In the genomic region with DNA sequence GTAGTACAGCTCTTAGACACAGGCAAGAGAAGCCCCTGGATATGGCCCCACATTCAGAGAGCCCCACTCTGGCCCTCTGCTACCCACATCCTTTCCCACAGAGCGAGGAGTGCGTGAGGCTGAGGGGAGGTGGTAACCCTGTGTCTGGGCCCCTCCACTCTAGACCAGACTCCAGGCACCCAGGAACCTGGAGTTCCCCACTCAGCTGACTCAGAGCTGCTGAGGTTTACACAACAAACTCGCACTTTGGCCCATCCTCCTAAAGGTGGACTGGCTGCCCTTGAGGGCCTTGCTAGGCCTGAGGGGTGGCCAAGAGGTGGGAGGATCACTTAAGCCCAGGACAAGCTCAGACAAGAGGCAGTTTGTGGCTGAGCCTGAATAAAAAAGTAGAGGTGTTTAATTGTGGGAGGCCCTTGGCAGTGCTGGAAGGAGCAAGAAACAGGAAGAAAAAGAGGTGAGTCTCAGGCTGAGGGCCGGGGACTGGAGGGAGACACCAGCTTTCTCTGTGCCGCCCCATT, we compare ENCODE assay signal across 9 cellular contexts. TPM values are rescaled to one million over a fixed set of nuclear protein-coding genes. Genes with fewer than 3 reads are reported as not detected.
DNase-seq lines count a peak whose midpoint lies in the region; ATAC-seq, FAIRE-seq and TF ChIP-seq lines count a peak whose summit lies in the region.
"Had no signal": no experiment of that assay in that cellular context is flagged by ENCODE, and none has a peak within 500 bp of the region (broad histone marks: within the 10 kb centered on the region; RNA-seq: fewer than 3 reads in every experiment).

No MANE protein-coding gene starts in this region.

- H3K9ac ChIP-seq in liver (ENCODE audit: low read depth in 1 of 2, low read length in 2 of 2), result no peak overlapping the region

- no peaks in the 10 kb centered on the region for H3K27me3 Mint-ChIP-seq in activated CD4-positive, alpha-beta T cell treated with anti-CD3 and anti-CD28 coated beads, Interleukin-2, amount 10 ng/mL, durations not matched to agents 7 days and 5 days
- no peaks in the 10 kb centered on the region for H3K27me3 Mint-ChIP-seq in progenitor cell of endocrine pancreas
- H3K27me3 Mint-ChIP-seq: memory B cell had no signal

- H3K27ac ChIP-seq in liver (ENCODE audit: low read depth in 1 of 2, low read length in 2 of 2), result peak overlapping the region in 1 of 2 donors; percentile 46

- TF ChIP-seq CTCF in liver (IDR thresholded peaks at IDR 0.05; ENCODE audit: low read depth, low read length, missing input control) (no peak), progenitor cell of endocrine pancreas (IDR thresholded peaks at IDR 0.05; ENCODE audit: unreplicated experiment) (no peak), D721Med (IDR thresholded peaks at IDR 0.05; ENCODE audit: insufficient read depth, missing control alignments) (no peak)

- no peaks in the 10 kb centered on the region for H3K27me3 ChIP-seq in liver (ENCODE audit: control insufficient read depth in 4 of 4, insufficient read depth in 4 of 4, low read length in 3 of 4)

- no peak for FAIRE-seq in D721Med (lab: Jason Lieb, UNC)

- H3K4me3 ChIP-seq in liver (ENCODE audit: low read depth in 1 of 3, low read length in 3 of 3), result no peak overlapping the region

- TF ChIP-seq RAD21 in liver (IDR thresholded peaks at IDR 0.05), result peak in 1 of 2 donors; percentile 29

- CTCF ChIA-PET in activated CD4-positive, alpha-beta T cell treated with anti-CD3 and anti-CD28 coated beads, Interleukin-2, amount 10 ng/mL, durations not matched to agents 7 days and 5 days (lab: Charles Lee), result interaction anchor here (0.6 to 2.0 kb wide), 4 partner anchors 18 to 114 kb away, joined by 5 to 7 read pairs (median 6); no protein-coding TSS in a partner anchor

- no peaks in the 10 kb centered on the region for H3K9me3 ChIP-seq in liver (ENCODE audit: control insufficient read depth in 4 of 4, low read length in 3 of 4)

- no peaks in the 10 kb centered on the region for H3K9me3 Mint-ChIP-seq in activated CD4-positive, alpha-beta T cell treated with anti-CD3 and anti-CD28 coated beads, Interleukin-2, amount 10 ng/mL, durations not matched to agents 7 days and 5 days
- peaks cover 6% of the 10 kb centered on the region for H3K9me3 Mint-ChIP-seq in progenitor cell of endocrine pancreas (ENCODE audit: low read depth)
- H3K9me3 Mint-ChIP-seq: memory B cell had no signal

- H3K4me1 ChIP-seq in liver (ENCODE audit: control insufficient read depth in 4 of 4, insufficient read depth in 4 of 4, low read length in 3 of 4), result peaks cover 0 to 27% (median 15%) of the 10 kb centered on the region in 4 donors

- peaks cover 29% of the 10 kb centered on the region for H3K36me3 Mint-ChIP-seq in activated CD4-positive, alpha-beta T cell treated with anti-CD3 and anti-CD28 coated beads, Interleukin-2, amount 10 ng/mL, durations not matched to agents 7 days and 5 days (ENCODE audit: low read depth)
- peaks cover 2% of the 10 kb centered on the region for H3K36me3 Mint-ChIP-seq in progenitor cell of endocrine pancreas (ENCODE audit: insufficient read depth)

- ATAC-seq in HG03039 (IDR thresholded peaks at IDR 0.05; ENCODE audit: unreplicated experiment), result peak; percentile 86

- POLR2A ChIA-PET in activated CD4-positive, alpha-beta T cell treated with anti-CD3 and anti-CD28 coated beads, Interleukin-2, amount 10 ng/mL, durations not matched to agents 7 days and 5 days (lab: Charles Lee), result no interaction called here

- no peak overlapping the region for H3K4me3 Mint-ChIP-seq in activated CD4-positive, alpha-beta T cell treated with anti-CD3 and anti-CD28 coated beads, Interleukin-2, amount 10 ng/mL, durations not matched to agents 7 days and 5 days
- no peak overlapping the region for H3K4me3 Mint-ChIP-seq in progenitor cell of endocrine pancreas (ENCODE audit: low read depth)
- H3K4me3 Mint-ChIP-seq: memory B cell had no signal

- peak; percentile 57 for DNase-seq in SIG-M5 treated with dmso at 0.1 percent for 504 hours (lab: John Stamatoyannopoulos, UW; ENCODE audit: unreplicated experiment)
- DNase-seq in SIG-M5 (lab: John Stamatoyannopoulos, UW), result no peak
- peak; percentile 32 for DNase-seq in activated CD4-positive, alpha-beta T cell treated with anti-CD3 and anti-CD28 coated beads, Interleukin-2, amount 10 ng/mL, durations not matched to agents 7 days and 5 days
- DNase-seq in progenitor cell of endocrine pancreas (ENCODE audit: low spot score, unreplicated experiment), result no peak
- DNase-seq in D721Med (ENCODE audit: insufficient read length, low spot score), result no peak
- no peak for DNase-seq in SW 1271 (lab: John Stamatoyannopoulos, UW)

- H3K36me3 ChIP-seq in liver (ENCODE audit: control insufficient read depth in 4 of 4, insufficient read depth in 3 of 4, low read depth in 1 of 4, low read length in 3 of 4), result no peaks in the 10 kb centered on the region

- H3K4me1 Mint-ChIP-seq in activated CD4-positive, alpha-beta T cell treated with anti-CD3 and anti-CD28 coated beads, Interleukin-2, amount 10 ng/mL, durations not matched to agents 7 days and 5 days, result peaks cover 45% of the 10 kb centered on the region
- H3K4me1 Mint-ChIP-seq in progenitor cell of endocrine pancreas (ENCODE audit: low read depth), result peaks cover 2% of the 10 kb centered on the region

- WGBS in liver, result 72% methylated on average over 5 of the region's 5 CpGs

- H3K27ac Mint-ChIP-seq in activated CD4-positive, alpha-beta T cell treated with anti-CD3 and anti-CD28 coated beads, Interleukin-2, amount 10 ng/mL, durations not matched to agents 7 days and 5 days, result peak overlapping the region; percentile 51
- no peak overlapping the region for H3K27ac Mint-ChIP-seq in progenitor cell of endocrine pancreas
- H3K27ac Mint-ChIP-seq: memory B cell had no signal

TF ChIP-seq in liver, 16 proteins besides CTCF, POLR2A, EP300 and RAD21 (continues in another document):
- TF ChIP-seq HNF4G (IDR thresholded peaks at IDR 0.05), result peak; percentile 76
- peak; percentile 60 for TF ChIP-seq SP1 (IDR thresholded peaks at IDR 0.05)
- TF ChIP-seq NR2F2 (IDR thresholded peaks at IDR 0.05), result no peak
- TF ChIP-seq FOXA1 (IDR thresholded peaks at IDR 0.05), result peak; percentile 17
- TF ChIP-seq GABPA (IDR thresholded peaks at IDR 0.05 in 1 of 2, conservative IDR thresholded peaks at IDR 0.05 in 1 of 2), result no peak
- TF ChIP-seq, protein P1, sequence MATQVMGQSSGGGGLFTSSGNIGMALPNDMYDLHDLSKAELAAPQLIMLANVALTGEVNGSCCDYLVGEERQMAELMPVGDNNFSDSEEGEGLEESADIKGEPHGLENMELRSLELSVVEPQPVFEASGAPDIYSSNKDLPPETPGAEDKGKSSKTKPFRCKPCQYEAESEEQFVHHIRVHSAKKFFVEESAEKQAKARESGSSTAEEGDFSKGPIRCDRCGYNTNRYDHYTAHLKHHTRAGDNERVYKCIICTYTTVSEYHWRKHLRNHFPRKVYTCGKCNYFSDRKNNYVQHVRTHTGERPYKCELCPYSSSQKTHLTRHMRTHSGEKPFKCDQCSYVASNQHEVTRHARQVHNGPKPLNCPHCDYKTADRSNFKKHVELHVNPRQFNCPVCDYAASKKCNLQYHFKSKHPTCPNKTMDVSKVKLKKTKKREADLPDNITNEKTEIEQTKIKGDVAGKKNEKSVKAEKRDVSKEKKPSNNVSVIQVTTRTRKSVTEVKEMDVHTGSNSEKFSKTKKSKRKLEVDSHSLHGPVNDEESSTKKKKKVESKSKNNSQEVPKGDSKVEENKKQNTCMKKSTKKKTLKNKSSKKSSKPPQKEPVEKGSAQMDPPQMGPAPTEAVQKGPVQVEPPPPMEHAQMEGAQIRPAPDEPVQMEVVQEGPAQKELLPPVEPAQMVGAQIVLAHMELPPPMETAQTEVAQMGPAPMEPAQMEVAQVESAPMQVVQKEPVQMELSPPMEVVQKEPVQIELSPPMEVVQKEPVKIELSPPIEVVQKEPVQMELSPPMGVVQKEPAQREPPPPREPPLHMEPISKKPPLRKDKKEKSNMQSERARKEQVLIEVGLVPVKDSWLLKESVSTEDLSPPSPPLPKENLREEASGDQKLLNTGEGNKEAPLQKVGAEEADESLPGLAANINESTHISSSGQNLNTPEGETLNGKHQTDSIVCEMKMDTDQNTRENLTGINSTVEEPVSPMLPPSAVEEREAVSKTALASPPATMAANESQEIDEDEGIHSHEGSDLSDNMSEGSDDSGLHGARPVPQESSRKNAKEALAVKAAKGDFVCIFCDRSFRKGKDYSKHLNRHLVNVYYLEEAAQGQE (IDR thresholded peaks at IDR 0.05), result no peak
- TF ChIP-seq, protein P2, sequence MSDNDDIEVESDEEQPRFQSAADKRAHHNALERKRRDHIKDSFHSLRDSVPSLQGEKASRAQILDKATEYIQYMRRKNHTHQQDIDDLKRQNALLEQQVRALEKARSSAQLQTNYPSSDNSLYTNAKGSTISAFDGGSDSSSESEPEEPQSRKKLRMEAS (IDR thresholded peaks at IDR 0.05), result no peak
- TF ChIP-seq, protein P3, sequence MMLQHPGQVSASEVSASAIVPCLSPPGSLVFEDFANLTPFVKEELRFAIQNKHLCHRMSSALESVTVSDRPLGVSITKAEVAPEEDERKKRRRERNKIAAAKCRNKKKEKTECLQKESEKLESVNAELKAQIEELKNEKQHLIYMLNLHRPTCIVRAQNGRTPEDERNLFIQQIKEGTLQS (IDR thresholded peaks at IDR 0.05), result peak; percentile 48
- TF ChIP-seq JUND (IDR thresholded peaks at IDR 0.05), result peak; percentile 42 to 65
- TF ChIP-seq EGR1 (IDR thresholded peaks at IDR 0.05; ENCODE audit: low read depth in 2 of 2), result no peak
- TF ChIP-seq HNF4A (conservative IDR thresholded peaks at IDR 0.05), result peak; percentile 87 to 95
- no peak for TF ChIP-seq YY1 (IDR thresholded peaks at IDR 0.05)
- TF ChIP-seq FOXA2 (IDR thresholded peaks at IDR 0.05), result no peak
- TF ChIP-seq RXRA (IDR thresholded peaks at IDR 0.05), result peak; percentile 45 to 70
- TF ChIP-seq TAF1 (conservative IDR thresholded peaks at IDR 0.05), result no peak

RNA-seq across cellular contexts. Expression of a gene that starts 10.7 kb away (rescaled TPM):
- total RNA-seq in activated CD4-positive, alpha-beta T cell treated with anti-CD3 and anti-CD28 coated beads, Interleukin-2, amount 10 ng/mL, durations not matched to agents 7 days and 5 days, result 10 to 100 TPM; 37.4 to 38.7 TPM
- 1 to 10 TPM; 5.5 to 8.1 TPM for total RNA-seq in liver
- 1 to 10 TPM; 5.5 to 6.6 TPM for polyA plus RNA-seq in liver
- total RNA-seq in progenitor cell of endocrine pancreas, result 0.57 and 0.64 TPM in 2 replicates

RNA-seq across cellular contexts. Expression of a gene that starts 21.8 kb away (rescaled TPM):
- 10 to 100 TPM; 17.9 to 18.4 TPM for total RNA-seq in activated CD4-positive, alpha-beta T cell treated with anti-CD3 and anti-CD28 coated beads, Interleukin-2, amount 10 ng/mL, durations not matched to agents 7 days and 5 days
- total RNA-seq in liver, result 10 to 100 TPM in 1 of 2 donors, 1 to 10 TPM in 1; 6.3 to 11.1 TPM
- 1 to 10 TPM; 1.6 to 2.2 TPM for polyA plus RNA-seq in liver
- total RNA-seq in progenitor cell of endocrine pancreas, result 21.8 and 24.9 TPM in 2 replicates

RNA-seq across cellular contexts. Expression of a gene that starts 44.0 kb away (rescaled TPM):
- total RNA-seq in activated CD4-positive, alpha-beta T cell treated with anti-CD3 and anti-CD28 coated beads, Interleukin-2, amount 10 ng/mL, durations not matched to agents 7 days and 5 days, result 10 to 100 TPM; 20.3 to 24.9 TPM
- total RNA-seq in liver, result 1 to 10 TPM; 2.9 to 8.4 TPM
- 1 to 10 TPM in 1 of 2 donors, under 1 TPM in 1; 0.56 to 1.9 TPM for polyA plus RNA-seq in liver
- 1.7 and 2.3 TPM in 2 replicates for total RNA-seq in progenitor cell of endocrine pancreas

Comparison
In these comparisons a context has a peak if more than half of its experiments do, and no peak if none do; other contexts are left out.
1. DNase-seq: peak in SIG-M5 treated with dmso at 0.1 percent for 504 hours (single experiment) and activated CD4-positive, alpha-beta T cell treated with anti-CD3 and anti-CD28 coated beads, Interleukin-2, amount 10 ng/mL, durations not matched to agents 7 days and 5 days (single experiment); none in SIG-M5 (single experiment), progenitor cell of endocrine pancreas (single experiment), D721Med (single experiment) and SW 1271 (0 of 2).
2. RNA of a gene that starts 10.7 kb away (total RNA-seq): 37.4 to 38.7 TPM in activated CD4-positive, alpha-beta T cell treated with anti-CD3 and anti-CD28 coated beads, Interleukin-2, amount 10 ng/mL, durations not matched to agents 7 days and 5 days; 5.5 to 8.1 TPM in liver and 0.57 to 0.64 TPM in progenitor cell of endocrine pancreas; every median in the first group is over 4 times any median in the second.